9 cellular contexts compared by ENCODE assay signal in the genomic region with DNA sequence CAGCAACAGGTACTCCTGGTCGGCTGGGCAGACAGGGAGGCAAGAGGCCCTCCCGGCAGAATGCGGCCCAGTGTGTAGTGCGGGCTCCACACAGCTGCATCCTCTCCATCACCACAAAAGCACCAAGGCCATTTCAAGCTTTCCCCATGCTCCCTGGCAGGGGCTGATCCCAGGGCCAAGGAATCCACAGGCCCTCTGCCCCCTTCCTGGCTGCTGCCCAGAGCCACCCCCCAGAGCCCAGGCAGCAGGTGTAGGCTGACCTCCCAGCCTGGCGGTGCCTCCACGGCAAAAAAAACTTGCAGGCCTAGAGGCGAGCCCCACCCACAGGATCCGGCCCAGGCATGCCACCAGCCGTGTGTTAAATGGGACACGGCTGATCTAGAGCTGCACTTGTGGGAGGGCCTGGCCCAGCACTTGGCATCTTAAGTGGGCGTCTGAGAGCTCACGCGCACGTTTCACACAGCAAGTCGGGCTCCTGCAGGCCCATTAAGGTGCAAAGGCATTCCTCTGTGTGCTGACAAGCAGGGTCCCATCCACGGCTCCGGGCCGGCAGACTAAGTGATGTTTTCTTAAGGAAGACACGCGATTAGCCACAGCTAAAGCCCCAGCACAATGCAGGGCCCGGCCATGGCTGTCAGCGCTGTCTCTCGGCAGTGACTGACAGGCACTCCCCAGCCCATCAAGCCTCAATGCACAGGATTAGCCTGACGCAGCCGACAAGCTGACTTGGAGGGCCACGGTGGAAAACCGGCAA. TPM values are rescaled to one million over a fixed set of nuclear protein-coding genes. Genes with fewer than 3 reads are reported as not detected.
DNase-seq lines count a peak whose midpoint lies in the region; ATAC-seq and TF ChIP-seq lines count a peak whose summit lies in the region.
"Had no signal": no experiment of that assay in that cellular context is flagged by ENCODE, and none has a peak within 500 bp of the region (broad histone marks: within the 10 kb centered on the region; RNA-seq: fewer than 3 reads in every experiment).

No MANE protein-coding gene starts in this region.

- TF ChIP-seq CTCF in right atrium auricular region (IDR thresholded peaks at IDR 0.05) (no peak), type B pancreatic cell (conservative IDR thresholded peaks at IDR 0.05) (no peak), GM20000 (IDR thresholded peaks at IDR 0.05; ENCODE audit: extremely low read depth, missing control alignments) (no peak)

- ATAC-seq in Right ventricle myocardium inferior, result peak; percentile 42
- peak; percentile 75 to 76 for ATAC-seq in activated T-cell treated with anti-CD3 and anti-CD28 coated beads, Interleukin-2, amount 50 U/mL, for 4 hours
- ATAC-seq in right cardiac atrium, result peak; percentile 22 to 36

- H3K27me3 ChIP-seq in right atrium auricular region, result no peaks in the 10 kb centered on the region
- no peaks in the 10 kb centered on the region for H3K27me3 ChIP-seq in right cardiac atrium (ENCODE audit: control insufficient read depth, insufficient read depth)

- no peaks in the 10 kb centered on the region for H3K9me3 ChIP-seq in right atrium auricular region
- H3K9me3 ChIP-seq in right cardiac atrium (ENCODE audit: control insufficient read depth, low read length), result no peaks in the 10 kb centered on the region

- peaks cover 9% of the 10 kb centered on the region for H3K4me1 Mint-ChIP-seq in activated T-cell treated with anti-CD3 and anti-CD28 coated beads, Interleukin-2, amount 50 U/mL, for 4 hours (ENCODE audit: low read depth)
- peaks cover 5% of the 10 kb centered on the region for H3K4me1 Mint-ChIP-seq in type B pancreatic cell (ENCODE audit: unreplicated experiment)

- H3K4me3 Mint-ChIP-seq in activated T-cell treated with anti-CD3 and anti-CD28 coated beads, Interleukin-2, amount 50 U/mL, for 4 hours, result no peak overlapping the region
- H3K4me3 Mint-ChIP-seq in type B pancreatic cell, result no peak overlapping the region

- no peak overlapping the region for H3K4me3 ChIP-seq in right atrium auricular region
- no peak overlapping the region for H3K4me3 ChIP-seq in right cardiac atrium (ENCODE audit: low read length)

- 52% methylated on average over 27 of the region's 27 CpGs for WGBS in right cardiac atrium

- no peaks in the 10 kb centered on the region for H3K36me3 Mint-ChIP-seq in activated T-cell treated with anti-CD3 and anti-CD28 coated beads, Interleukin-2, amount 50 U/mL, for 4 hours (ENCODE audit: insufficient read depth)
- no peaks in the 10 kb centered on the region for H3K36me3 Mint-ChIP-seq in type B pancreatic cell

- H3K27ac ChIP-seq in right atrium auricular region (no peak overlapping the region), right cardiac atrium (ENCODE audit: low read length) (no peak overlapping the region)
- H3K27ac ChIP-seq: parathyroid adenoma had no signal

- no peaks in the 10 kb centered on the region for H3K36me3 ChIP-seq in right atrium auricular region

- no peaks in the 10 kb centered on the region for H3K9me3 Mint-ChIP-seq in activated T-cell treated with anti-CD3 and anti-CD28 coated beads, Interleukin-2, amount 50 U/mL, for 4 hours
- H3K9me3 Mint-ChIP-seq in type B pancreatic cell, result no peaks in the 10 kb centered on the region

- H3K27me3 Mint-ChIP-seq in activated T-cell treated with anti-CD3 and anti-CD28 coated beads, Interleukin-2, amount 50 U/mL, for 4 hours (ENCODE audit: low read depth), result no peaks in the 10 kb centered on the region
- no peaks in the 10 kb centered on the region for H3K27me3 Mint-ChIP-seq in type B pancreatic cell

- H3K27ac Mint-ChIP-seq in type B pancreatic cell, result peak overlapping the region; percentile 55

- DNase-seq in Right ventricle myocardium inferior (ENCODE audit: missing footprints), result peak; percentile 73
- no peak for DNase-seq in right atrium auricular region (ENCODE audit: low spot score)
- DNase-seq in activated T-cell treated with anti-CD3 and anti-CD28 coated beads, Interleukin-2, amount 50 U/mL, for 4 hours, result peak; percentile 1
- DNase-seq in right cardiac atrium, result peak; percentile 43 to 70 (median 66)
- DNase-seq in type B pancreatic cell (ENCODE audit: extremely low spot score, unreplicated experiment), result peak; percentile 66
- DNase-seq in NCI-H2081 treated with DMSO at 0.1 percent for 48 hours (lab: John Stamatoyannopoulos, UW), result no peak
- DNase-seq in NCI-H146 (lab: John Stamatoyannopoulos, UW), result no peak
- DNase-seq in GM20000 (ENCODE audit: low spot score), result no peak

- intact Hi-C loops in Right ventricle myocardium inferior (cut with DNase I), result no loop called here
- intact Hi-C loops in right cardiac atrium (cut with DNase I), result no loop called here

- H3K4me1 ChIP-seq in right atrium auricular region (peaks cover 0 to 26% of the 10 kb centered on the region in 2 donors), right cardiac atrium (ENCODE audit: control insufficient read depth, insufficient read depth, low read length) (no peaks in the 10 kb centered on the region)
- H3K4me1 ChIP-seq: parathyroid adenoma had no signal

RNA-seq across cellular contexts. Expression of a gene that starts 19.8 kb away (rescaled TPM):
- total RNA-seq in Right ventricle myocardium inferior (1.9 TPM), right atrium auricular region (1 to 10 TPM; 2.6 to 4.7 TPM), right cardiac atrium (1 to 10 TPM; 2.8 to 4.9 (median 4.0) TPM), type B pancreatic cell (ENCODE audit: low replicate concordance) (7.5 and 7.7 TPM in 2 replicates)
- total RNA-seq in activated T-cell treated with anti-CD3 and anti-CD28 coated beads, Interleukin-2, amount 50 U/mL, for 4 hours, result 10 to 100 TPM; 25.9 to 26.3 (median 26.0) TPM
- 2.1 TPM for polyA plus RNA-seq in right cardiac atrium

RNA-seq across cellular contexts. Expression of a gene that starts 19.8 kb away (rescaled TPM):
- total RNA-seq in Right ventricle myocardium inferior (8.5 TPM), right atrium auricular region (1 to 10 TPM; 7.9 to 8.1 TPM), right cardiac atrium (1 to 10 TPM; 6.8 to 9.9 (median 8.8) TPM), type B pancreatic cell (ENCODE audit: low replicate concordance) (28.8 and 39.1 TPM in 2 replicates)
- total RNA-seq in activated T-cell treated with anti-CD3 and anti-CD28 coated beads, Interleukin-2, amount 50 U/mL, for 4 hours, result 10 to 100 TPM; 13.7 to 19.5 (median 14.5) TPM
- polyA plus RNA-seq in right cardiac atrium, result 5.8 TPM

Comparison
In these comparisons a context has a peak if more than half of its experiments do, and no peak if none do; other contexts are left out.
1. DNase-seq: peak in Right ventricle myocardium inferior (single experiment), activated T-cell treated with anti-CD3 and anti-CD28 coated beads, Interleukin-2, amount 50 U/mL, for 4 hours (single experiment), right cardiac atrium (3 of 3) and type B pancreatic cell (single experiment); none in right atrium auricular region (single experiment), NCI-H2081 treated with DMSO at 0.1 percent for 48 hours (single experiment), NCI-H146 (single experiment) and GM20000 (single experiment).
2. Peak in every context shown above with its lines, with median percentiles within 50 percentile points of each other: ATAC-seq.